In the genomic region with DNA sequence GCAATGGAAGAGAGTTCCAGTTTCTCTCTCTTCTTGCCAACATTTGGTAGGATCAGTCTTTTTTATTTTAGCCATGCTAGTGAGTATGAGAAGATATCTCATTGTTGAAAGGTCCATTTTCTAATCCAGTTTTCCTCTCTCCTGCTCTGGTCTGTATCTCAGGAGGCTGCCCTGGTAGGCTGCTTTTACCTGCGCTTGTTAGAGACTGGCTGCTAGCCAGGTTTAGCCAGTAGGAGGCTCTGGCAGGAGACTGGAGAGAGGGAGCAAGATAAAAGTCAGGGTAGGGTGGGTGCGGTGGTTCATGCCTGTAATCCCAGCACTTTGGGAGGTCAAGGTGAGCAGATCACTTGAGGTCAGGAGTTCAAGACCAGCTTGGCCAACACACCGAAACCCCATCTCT, we compare ENCODE assay signal across 18 cellular contexts.
DNase-seq lines count a peak whose midpoint lies in the region; ATAC-seq and TF ChIP-seq lines count a peak whose summit lies in the region.
"Had no signal": no experiment of that assay in that cellular context is flagged by ENCODE, and none has a peak within 500 bp of the region (broad histone marks: within the 10 kb centered on the region; RNA-seq: fewer than 3 reads in every experiment).

No MANE protein-coding gene starts in this region.

- H3K36me3 ChIP-seq in BE2C (no peaks in the 10 kb centered on the region), DND-41 (ENCODE audit: insufficient read depth, low read length) (no peaks in the 10 kb centered on the region), WERI-Rb-1 (no peaks in the 10 kb centered on the region)
- H3K36me3 ChIP-seq: BLaER1 had no signal

- no peak overlapping the region for H3K4me2 ChIP-seq in DND-41 (ENCODE audit: insufficient read depth, low read length)
- H3K4me2 ChIP-seq: BLaER1 had no signal

- TF ChIP-seq CTCF in BE2C (IDR thresholded peaks at IDR 0.05; ENCODE audit: low read depth, low read length) = peak; percentile 35
- peak; percentile 3 for TF ChIP-seq CTCF in DND-41 (IDR thresholded peaks at IDR 0.05; ENCODE audit: borderline replicate concordance, extremely low read depth, low read length, poor library complexity, severe bottlenecking)
- 0 out of 2 replicates have a peak, but pooled peaks have one; percentile 41 for TF ChIP-seq CTCF in WERI-Rb-1 (IDR thresholded peaks at IDR 0.05; ENCODE audit: low read depth, low read length)

- H3K4me3 ChIP-seq in BE2C (ENCODE audit: low read depth, low read length) = no peak overlapping the region
- no peak overlapping the region for H3K4me3 ChIP-seq in DND-41 (ENCODE audit: low read depth in 1 of 2, low read length in 2 of 2)
- H3K4me3 ChIP-seq in WERI-Rb-1 (ENCODE audit: low read depth, low read length) = no peak overlapping the region
- H3K4me3 ChIP-seq: BLaER1 had no signal

- H3K9me3 ChIP-seq in BE2C (no peaks in the 10 kb centered on the region), DND-41 (ENCODE audit: insufficient read depth, low read length, severe bottlenecking) (no peaks in the 10 kb centered on the region), WERI-Rb-1 (ENCODE audit: severe bottlenecking) (no peaks in the 10 kb centered on the region)
- H3K9me3 ChIP-seq: BLaER1 had no signal

- H3K27me3 ChIP-seq in BE2C = no peaks in the 10 kb centered on the region; the same call in 1 of the 2 replicates
- no peaks in the 10 kb centered on the region for H3K27me3 ChIP-seq in DND-41 (ENCODE audit: insufficient read depth, low read length, poor library complexity)
- no peaks in the 10 kb centered on the region for H3K27me3 ChIP-seq in WERI-Rb-1 (ENCODE audit: insufficient read depth, low read depth, severe bottlenecking)
- H3K27me3 ChIP-seq: BLaER1 had no signal

- H3K27ac ChIP-seq in DND-41 (ENCODE audit: low read length) (no peak overlapping the region), WERI-Rb-1 (no peak overlapping the region)
- H3K27ac ChIP-seq: BLaER1 had no signal

- ATAC-seq in DND-41 (ENCODE audit: insufficient read depth, low read depth) = no peak
- no peak for ATAC-seq in HG02870 (IDR thresholded peaks at IDR 0.05; ENCODE audit: unreplicated experiment)
- ATAC-seq: T-helper 17 cell had no signal

- H2AFZ ChIP-seq in DND-41 (ENCODE audit: low read depth, low read length) = no peak overlapping the region

- H3K79me2 ChIP-seq in DND-41 (ENCODE audit: insufficient read depth, low read length) = no peaks in the 10 kb centered on the region

- H3K9ac ChIP-seq in DND-41 (ENCODE audit: low read depth, low read length) = no peak overlapping the region
- H3K9ac ChIP-seq: BLaER1 had no signal

- DNase-seq in BE2C (peak; percentile 55), DND-41 (no peak), WERI-Rb-1 (no peak), iPS-NIHi7 (ENCODE audit: extremely low spot score) (peak; percentile 54), NCI-H446 treated with DMSO at 0.1 percent for 48 hours (lab: John Stamatoyannopoulos, UW) (no peak), DMS53 treated with DMSO at 0.1 percent for 48 hours (lab: John Stamatoyannopoulos, UW; ENCODE audit: unreplicated experiment) (no peak)
- DNase-seq: CD8-positive, alpha-beta memory T cell; EL; H7; KG1; NCI-H1092; NCI-H1930; NCI-H2171 treated with DMSO at 0.1 percent for 48 hours; NCI-H524; Right ventricle myocardium superior; T-helper 17 cell had no signal

- no peaks in the 10 kb centered on the region for H3K4me1 ChIP-seq in BE2C
- peaks cover 6% of the 10 kb centered on the region; the same call in 1 of the 2 replicates for H3K4me1 ChIP-seq in DND-41 (ENCODE audit: insufficient read depth, low read length)

- no peaks in the 10 kb centered on the region for H4K20me1 ChIP-seq in DND-41 (ENCODE audit: insufficient read depth, low read length)
- H4K20me1 ChIP-seq: BLaER1 had no signal

Comparison
In these comparisons a context has a peak if more than half of its experiments do, and no peak if none do; other contexts are left out.
1. DNase-seq: peak in BE2C (single experiment) and iPS-NIHi7 (single experiment); none in DND-41 (single experiment), WERI-Rb-1 (single experiment), NCI-H446 treated with DMSO at 0.1 percent for 48 hours (single experiment) and DMS53 treated with DMSO at 0.1 percent for 48 hours (single experiment).
2. Peak in every context shown above with its lines, with median percentiles within 50 percentile points of each other: CTCF ChIP-seq.